In genomic region chr1:174815474-174815908, GRCh38 we compare ENCODE assay signal across 1 cellular context.
TF ChIP-seq lines count a peak whose summit lies in the region.

No MANE protein-coding gene starts in this region.

TF ChIP-seq in GM12878, 131 proteins besides CTCF, POLR2A, EP300 and RAD21 (continued from another document and continues in another):
- TF ChIP-seq PRDM15 (CRISPR knock-in tag; IDR thresholded peaks at IDR 0.05) (no peak), BHLHE40 (IDR thresholded peaks at IDR 0.05; ENCODE audit: borderline replicate concordance in 1 of 2, low read depth in 2 of 2, low read length in 1 of 2) (peak in 1 of 2 experiments; percentile 59; a peak in 2 of 4 replicates), IRF4 (IDR thresholded peaks at IDR 0.05; ENCODE audit: low read depth, low read length) (peak; percentile 78; the same call in 1 of the 2 replicates), MTA3 (IDR thresholded peaks at IDR 0.05; ENCODE audit: borderline replicate concordance, low read length) (peak; percentile 93), NRF1 (conservative IDR thresholded peaks at IDR 0.05; ENCODE audit: low read depth, low read length) (no peak), FOXM1 (IDR thresholded peaks at IDR 0.05; ENCODE audit: low read depth, low read length) (peak; percentile 97; the same call in 1 of the 2 replicates), GATAD2B (conservative IDR thresholded peaks at IDR 0.05; ENCODE audit: low read depth) (0 out of 2 replicates have a peak, but pooled peaks have one; percentile 39), BCL11A (IDR thresholded peaks at IDR 0.05; ENCODE audit: low read depth, low read length) (peak; percentile 93), NFYA (IDR thresholded peaks at IDR 0.05; ENCODE audit: borderline replicate concordance, low read depth, low read length) (no peak), TBL1XR1 (IDR thresholded peaks at IDR 0.05; ENCODE audit: low read depth, low read length) (peak; percentile 91), DPF2 (IDR thresholded peaks at IDR 0.05) (peak; percentile 95), RELA (IDR thresholded peaks at IDR 0.05; ENCODE audit: borderline replicate concordance, partially characterized antibody) (no peak), YBX1 (IDR thresholded peaks at IDR 0.05) (no peak), CEBPZ (IDR thresholded peaks at IDR 0.05; ENCODE audit: low read depth, low read length) (no peak), HCFC1 (IDR thresholded peaks at IDR 0.05; ENCODE audit: low read length) (no peak), GABPA (IDR thresholded peaks at IDR 0.05; ENCODE audit: low read depth) (peak; percentile 71; the same call in 1 of the 2 replicates), SP1 (IDR thresholded peaks at IDR 0.05; ENCODE audit: low read depth, low read length) (no peak), BMI1 (IDR thresholded peaks at IDR 0.05; ENCODE audit: borderline replicate concordance) (peak; percentile 79; the same call in 1 of the 2 replicates), MAX (IDR thresholded peaks at IDR 0.05; ENCODE audit: low read depth, low read length) (no peak), SRF (IDR thresholded peaks at IDR 0.05; ENCODE audit: low read depth in 2 of 2, low read length in 2 of 2) (0 out of 4 replicates have a peak, but pooled peaks of 1 of the 2 experiments have one; percentile 50), TCF7 (IDR thresholded peaks at IDR 0.05; ENCODE audit: borderline replicate concordance) (peak; percentile 66; the same call in 1 of the 2 replicates), ATF2 (IDR thresholded peaks at IDR 0.05; ENCODE audit: low read length) (peak; percentile 98), ATF7 (IDR thresholded peaks at IDR 0.05; ENCODE audit: low read depth) (peak; percentile 86), MTA2 (IDR thresholded peaks at IDR 0.05; ENCODE audit: low read depth) (peak; percentile 97), CUX1 (IDR thresholded peaks at IDR 0.05; ENCODE audit: insufficient replicate concordance, low read depth, low read length) (peak; percentile 74), CBX5 (IDR thresholded peaks at IDR 0.05; ENCODE audit: low read depth) (peak; percentile 72; the same call in 1 of the 2 replicates), RELB (IDR thresholded peaks at IDR 0.05; ENCODE audit: low read depth) (peak; percentile 87), SIX5 (IDR thresholded peaks at IDR 0.05; ENCODE audit: low read depth, low read length, severe bottlenecking) (no peak), ZNF217 (IDR thresholded peaks at IDR 0.05) (peak; percentile 92), IKZF1 (conservative IDR thresholded peaks at IDR 0.05) (peak; percentile 86), SKIL (IDR thresholded peaks at IDR 0.05; ENCODE audit: low read depth, poor library complexity, severe bottlenecking) (peak; percentile 73), MEF2A (IDR thresholded peaks at IDR 0.05; ENCODE audit: insufficient read depth, low read depth, low read length) (peak; percentile 99), MEF2B (IDR thresholded peaks at IDR 0.05; ENCODE audit: partially characterized antibody, poor library complexity, severe bottlenecking) (peak; percentile 96), SPI1 (IDR thresholded peaks at IDR 0.05; ENCODE audit: borderline replicate concordance, insufficient read depth, low read depth, low read length) (peak; percentile 95), RUNX3 (IDR thresholded peaks at IDR 0.05; ENCODE audit: low read length) (peak; percentile 94), ZNF207 (IDR thresholded peaks at IDR 0.05; ENCODE audit: borderline replicate concordance) (no peak), PML (IDR thresholded peaks at IDR 0.05; ENCODE audit: low read length) (peak; percentile 88), TCF12 (IDR thresholded peaks at IDR 0.05; ENCODE audit: low read depth, low read length) (0 out of 2 replicates have a peak, but pooled peaks have one; percentile 36), ZNF24 (IDR thresholded peaks at IDR 0.05) (peak; percentile 77), MYB (IDR thresholded peaks at IDR 0.05; ENCODE audit: borderline replicate concordance, low read depth, low read length) (peak; percentile 42; the same call in 1 of the 2 replicates), BRCA1 (IDR thresholded peaks at IDR 0.05; ENCODE audit: low read depth, low read length) (no peak), JUNB (IDR thresholded peaks at IDR 0.05) (peak; percentile 93), NR2F1 (conservative IDR thresholded peaks at IDR 0.05) (0 out of 2 replicates have a peak, but pooled peaks have one; percentile 56), NFIC (IDR thresholded peaks at IDR 0.05; ENCODE audit: low read depth, low read length) (peak; percentile 100), CREM (IDR thresholded peaks at IDR 0.05; ENCODE audit: low read depth) (peak; percentile 85), CREB1 (IDR thresholded peaks at IDR 0.05; ENCODE audit: low read depth) (no peak)
